ENCODE assay signal across 11 cellular contexts in the genomic region with DNA sequence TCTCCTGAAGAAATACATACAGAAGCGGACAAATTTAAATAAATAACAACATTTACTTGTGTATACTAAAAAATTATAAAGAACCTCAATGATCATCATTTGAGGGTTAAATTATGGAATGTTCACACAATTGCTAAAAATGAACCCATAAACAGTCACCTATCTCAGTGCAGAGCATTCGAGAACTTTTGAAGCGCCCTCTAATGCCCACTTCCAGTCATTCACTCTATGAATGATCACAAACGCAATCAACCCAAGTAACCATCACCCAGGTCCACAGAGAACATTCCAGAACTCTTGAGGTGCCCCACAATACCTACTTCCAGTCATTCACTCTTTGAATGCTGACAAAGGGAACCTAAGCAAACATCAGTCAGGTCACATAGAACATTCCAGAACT. TPM values are rescaled to one million over a fixed set of nuclear protein-coding genes. Genes with fewer than 3 reads are reported as not detected.
DNase-seq lines count a peak whose midpoint lies in the region; ATAC-seq, FAIRE-seq and TF ChIP-seq lines count a peak whose summit lies in the region.
"Had no signal": no experiment of that assay in that cellular context is flagged by ENCODE, and none has a peak within 500 bp of the region (broad histone marks: within the 10 kb centered on the region; RNA-seq: fewer than 3 reads in every experiment).

No MANE protein-coding gene starts in this region.

- no peaks in the 10 kb centered on the region for H3K36me3 ChIP-seq in GM12878 (ENCODE audit: control insufficient read depth in 2 of 2, insufficient read depth in 2 of 2, low read length in 1 of 2)
- H3K36me3 ChIP-seq: thoracic aorta had no signal

- no peak for TF ChIP-seq POLR2A in GM12878 (IDR thresholded peaks at IDR 0.05; ENCODE audit: low read depth, low read length)

- TF ChIP-seq RAD21 in GM12878 (IDR thresholded peaks at IDR 0.05; ENCODE audit: insufficient read depth, low read depth, low read length): peak; percentile 44

- peak; percentile 2 to 4 for DNase-seq in activated T-cell treated with anti-CD3 and anti-CD28 coated beads, Interleukin-2, amount 50 U/mL, for 72 hours
- no peak for DNase-seq in activated T-cell treated with anti-CD3 and anti-CD28 coated beads, Interleukin-2, amount 50 U/mL, for 1 hour
- DNase-seq in LNCaP clone FGC (ENCODE audit: low read depth) (no peak), GM12878 (ENCODE audit: low read depth, low spot score) (no peak), osteocyte (ENCODE audit: extremely low spot score, unreplicated experiment) (no peak), activated gamma-delta T cell treated with Interleukin-2 at 50 U/mL for 16 hours (no peak)
- DNase-seq: NCI-H1048 had no signal

- H3K4me2 ChIP-seq in GM12878 (ENCODE audit: control insufficient read depth, insufficient read depth): no peak overlapping the region

- no peaks in the 10 kb centered on the region for H3K9me3 ChIP-seq in GM12878 (replicated peaks; ENCODE audit: control insufficient read depth, insufficient read depth, low read length)
- H3K9me3 ChIP-seq: thoracic aorta had no signal

- CTCF ChIA-PET in GM12878 (lab: Yijun Ruan, JAX): no interaction called here

- ATAC-seq in activated T-cell treated with anti-CD3 and anti-CD28 coated beads, Interleukin-2, amount 50 U/mL, for 72 hours (replicated peaks in 1 of 2): no peak
- ATAC-seq in GM12878 (peak; percentile 83), GM19467 (IDR thresholded peaks at IDR 0.05; ENCODE audit: unreplicated experiment) (no peak), HG03354 (IDR thresholded peaks at IDR 0.05; ENCODE audit: poor library complexity, severe bottlenecking, unreplicated experiment) (no peak)

- no peaks in the 10 kb centered on the region for H3K4me1 Mint-ChIP-seq in activated T-cell treated with anti-CD3 and anti-CD28 coated beads, Interleukin-2, amount 50 U/mL, for 72 hours (ENCODE audit: low read depth)
- H3K4me1 Mint-ChIP-seq in osteocyte (ENCODE audit: unreplicated experiment): no peaks in the 10 kb centered on the region

- SMC1A ChIA-PET in GM12878 (lab: Charles Lee; ENCODE audit: uncharacterized antibody, unreplicated experiment): no interaction called here

- intact Hi-C loops in GM12878 (cut with micrococcal nuclease; ENCODE audit: unreplicated experiment): loop anchor here (5.0 kb wide), 1 partner anchor 279 kb away; no protein-coding TSS in a partner anchor

- POLR2A ChIA-PET in GM12878 (lab: Charles Lee): no interaction called here

- H3K36me3 Mint-ChIP-seq in activated T-cell treated with anti-CD3 and anti-CD28 coated beads, Interleukin-2, amount 50 U/mL, for 72 hours (ENCODE audit: insufficient read depth in 2 of 2): no peaks in the 10 kb centered on the region
- peaks cover 2% of the 10 kb centered on the region for H3K36me3 Mint-ChIP-seq in osteocyte (ENCODE audit: unreplicated experiment)

- H3K79me2 ChIP-seq in GM12878 (ENCODE audit: control insufficient read depth, insufficient read depth, low read length): no peaks in the 10 kb centered on the region
- H3K79me2 ChIP-seq: parathyroid adenoma had no signal

- no peaks in the 10 kb centered on the region for H3K9me3 Mint-ChIP-seq in activated T-cell treated with anti-CD3 and anti-CD28 coated beads, Interleukin-2, amount 50 U/mL, for 72 hours
- peaks cover 10% of the 10 kb centered on the region for H3K9me3 Mint-ChIP-seq in osteocyte (ENCODE audit: unreplicated experiment)

- H3K27ac ChIP-seq in GM12878 (ENCODE audit: control insufficient read depth, insufficient read depth): no peak overlapping the region
- H3K27ac ChIP-seq: parathyroid adenoma, thoracic aorta had no signal

- peak; percentile 34 for TF ChIP-seq CTCF in LNCaP clone FGC (IDR thresholded peaks at IDR 0.05; ENCODE audit: control insufficient read depth, extremely low read depth, insufficient read depth)
- TF ChIP-seq CTCF in GM12878 (IDR thresholded peaks at IDR 0.05 in 2 of 3, conservative IDR thresholded peaks at IDR 0.05 in 1 of 3; ENCODE audit: control insufficient read depth in 2 of 3, extremely low read depth in 1 of 3, insufficient read depth in 1 of 3, low read depth in 3 of 3, low read length in 3 of 3): peak; percentile 42 to 45 (median 43); a peak in 4 of 6 replicates
- peak; percentile 55 for TF ChIP-seq CTCF in osteocyte (IDR thresholded peaks at IDR 0.05)

- no peaks in the 10 kb centered on the region for H3K4me1 ChIP-seq in GM12878 (ENCODE audit: control insufficient read depth, insufficient read depth, low read length)
- H3K4me1 ChIP-seq: parathyroid adenoma had no signal

- no peaks in the 10 kb centered on the region for H3K27me3 ChIP-seq in GM12878 (replicated peaks in 1 of 2; ENCODE audit: control insufficient read depth in 2 of 2, insufficient read depth in 2 of 2, low read length in 1 of 2)

- no TSS peak for BruUV-seq in GM12878 (replicated peaks; lab: Mats Ljungman, UMichigan)

- no peak overlapping the region for H3K9ac ChIP-seq in GM12878 (ENCODE audit: control insufficient read depth, insufficient read depth, low read length)
- H3K9ac ChIP-seq: parathyroid adenoma had no signal

- RAD21 ChIA-PET in GM12878 (lab: Charles Lee; ENCODE audit: unreplicated experiment): no interaction called here

- in situ Hi-C loops in GM12878 (cut with MboI): no loop called here

- no peak overlapping the region for H2AFZ ChIP-seq in GM12878 (ENCODE audit: control insufficient read depth, low read depth, low read length)
- H2AFZ ChIP-seq: parathyroid adenoma had no signal

- H3K4me3 ChIP-seq in LNCaP clone FGC (ENCODE audit: low read depth, low read length) (no peak overlapping the region), GM12878 (no peak overlapping the region)
- H3K4me3 ChIP-seq: thoracic aorta had no signal

- H3K27ac Mint-ChIP-seq in activated T-cell treated with anti-CD3 and anti-CD28 coated beads, Interleukin-2, amount 50 U/mL, for 72 hours: no peak overlapping the region
- H3K27ac Mint-ChIP-seq in osteocyte (ENCODE audit: unreplicated experiment): no peak overlapping the region

- H3K4me3 Mint-ChIP-seq in activated T-cell treated with anti-CD3 and anti-CD28 coated beads, Interleukin-2, amount 50 U/mL, for 72 hours: no peak overlapping the region
- H3K4me3 Mint-ChIP-seq in osteocyte (ENCODE audit: unreplicated experiment): no peak overlapping the region

- peaks cover 14% of the 10 kb centered on the region for H3K27me3 Mint-ChIP-seq in activated T-cell treated with anti-CD3 and anti-CD28 coated beads, Interleukin-2, amount 50 U/mL, for 72 hours (ENCODE audit: low read depth)
- no peaks in the 10 kb centered on the region for H3K27me3 Mint-ChIP-seq in osteocyte (ENCODE audit: unreplicated experiment)

- no peak for TF ChIP-seq EP300 in GM12878 (IDR thresholded peaks at IDR 0.05; ENCODE audit: borderline replicate concordance in 1 of 2, control insufficient read depth in 1 of 2, low read depth in 2 of 2, low read length in 2 of 2)

- no peak for FAIRE-seq in GM12878 (lab: Jason Lieb, UNC)

- WGBS in GM12878 (ENCODE audit: insufficient coverage, insufficient replicate concordance, low lambda C conversion rate, missing lambda C conversion rate): 27% methylated on average over 4 of the region's 4 CpGs

- H4K20me1 ChIP-seq in GM12878 (ENCODE audit: control insufficient read depth, insufficient read depth): no peaks in the 10 kb centered on the region

TF ChIP-seq in GM12878, 131 proteins besides CTCF, POLR2A, EP300 and RAD21:
- no peak for TF ChIP-seq PKNOX1 (IDR thresholded peaks at IDR 0.05)
- TF ChIP-seq HSF1 (IDR thresholded peaks at IDR 0.05; ENCODE audit: low read depth, low read length): peak; percentile 71; the same call in 1 of the 2 replicates
- TF ChIP-seq SMC3 (IDR thresholded peaks at IDR 0.05; ENCODE audit: borderline replicate concordance, low read length): peak; percentile 52; the same call in 1 of the 2 replicates
- no peak for TF ChIP-seq CBX5 (IDR thresholded peaks at IDR 0.05; ENCODE audit: low read depth)

RNA-seq across cellular contexts. Expression of gene PABIR2, which starts 35.2 kb away (rescaled TPM):
- 10 to 100 TPM; 44.2 to 45.5 TPM for total RNA-seq in activated T-cell treated with anti-CD3 and anti-CD28 coated beads, Interleukin-2, amount 50 U/mL, for 72 hours
- 30.1 and 34.3 TPM in 2 replicates for total RNA-seq in GM12878 (2013; cell fraction: nucleolus; rRNA removed)
- total RNA-seq in GM12878 (2014; rRNA removed) (12.1 and 14.0 TPM in 2 replicates), GM12878 (2014; rRNA removed; fragmentation: Illumina TruSeq; extraction: Trizol) (12.3 and 15.2 TPM in 2 replicates), GM12878 (2021) (33.5 and 34.2 TPM in 2 replicates), osteocyte (13.5 and 14.0 TPM in 2 replicates)
- 26.8 TPM for polyA plus RNA-seq in GM12878 (2011; ENCODE audit: low read depth)
- polyA plus RNA-seq in GM12878 (2011; rRNA removed) (45.1 and 49.2 TPM in 2 replicates), GM12878 (2014; fragmentation: Illumina TruSeq; extraction: Trizol) (52.5 and 60.6 TPM in 2 replicates), GM12878 (2014; fragmentation: Nextera tagmentation; extraction: Ambion mirVana) (10 to 100 TPM; 21.2 to 26.7 TPM), GM12878 (2014; rRNA removed) (29.3 and 30.6 TPM in 2 replicates), GM12878 (2016; fragmentation: Nextera tagmentation; extraction: Ambion mirVana) (10 to 100 TPM; 12.7 to 13.5 TPM)
- 29.9 and 37.5 TPM in 2 replicates for polyA plus RNA-seq in GM12878 (2011; cell fraction: cytosol; rRNA removed)
- polyA plus RNA-seq in GM12878 (2011; cell fraction: nucleus; rRNA removed): 51.2 and 54.9 TPM in 2 replicates
- polyA plus RNA-seq in GM12878 (2012): 26.6 and 33.7 TPM in 2 replicates
- polyA minus RNA-seq in GM12878 (2011; rRNA and poly(A)+ RNA removed): 23.1 and 24.3 TPM in 2 replicates
- 13.6 and 19.3 TPM in 2 replicates for polyA minus RNA-seq in GM12878 (2011; cell fraction: cytosol; rRNA and poly(A)+ RNA removed)
- polyA minus RNA-seq in GM12878 (2011; cell fraction: nucleus; rRNA and poly(A)+ RNA removed): 10.3 and 19.9 TPM in 2 replicates

Comparison
In these comparisons a context has a peak if more than half of its experiments do, and no peak if none do; other contexts are left out.
1. DNase-seq: peak in activated T-cell treated with anti-CD3 and anti-CD28 coated beads, Interleukin-2, amount 50 U/mL, for 72 hours (2 of 2); none in activated T-cell treated with anti-CD3 and anti-CD28 coated beads, Interleukin-2, amount 50 U/mL, for 1 hour (single experiment), LNCaP clone FGC (single experiment), GM12878 (single experiment), osteocyte (single experiment) and activated gamma-delta T cell treated with Interleukin-2 at 50 U/mL for 16 hours (single experiment).
2. Peak in every context shown above with its lines, with median percentiles within 50 percentile points of each other: CTCF ChIP-seq.